Comparison of ENCODE assay signal across 1 cellular context in the genomic region with DNA sequence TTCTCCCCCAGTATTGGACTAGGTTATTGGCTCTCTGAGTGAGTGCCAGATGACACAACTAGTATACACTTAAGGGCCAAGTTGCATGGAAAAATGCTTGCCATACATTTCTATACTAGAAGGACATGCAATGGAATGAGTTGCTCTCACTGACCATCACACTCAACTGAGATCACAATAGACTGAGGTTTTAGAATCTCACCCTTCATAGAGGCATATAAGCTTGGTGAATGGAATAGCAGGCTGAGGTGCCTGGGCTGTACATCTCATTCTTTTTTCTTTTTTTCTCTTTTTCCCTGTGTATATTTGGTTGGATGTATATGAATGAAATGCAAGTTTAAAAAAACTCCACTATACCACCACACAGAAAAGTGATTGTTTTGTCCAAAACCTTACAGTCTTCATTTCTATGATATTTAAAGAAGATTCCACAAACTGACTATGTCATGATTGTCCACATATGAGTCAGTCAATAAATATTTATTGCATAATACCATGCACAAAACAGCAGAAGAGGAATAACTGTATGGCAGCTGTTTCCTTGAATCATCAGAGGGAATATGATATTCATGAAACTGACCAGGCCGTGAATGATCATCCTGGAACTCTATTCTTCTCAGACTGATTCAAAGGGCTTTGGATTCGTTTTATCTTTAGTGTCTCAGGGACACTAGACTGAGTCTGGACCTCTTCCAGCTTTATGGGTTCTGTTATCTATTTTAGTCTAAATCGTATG.
TF ChIP-seq lines count a peak whose summit lies in the region.

No MANE protein-coding gene starts in this region.

TF ChIP-seq in HCT116, 20 proteins besides CTCF, POLR2A, EP300 and RAD21 (continued from another document):
- TF ChIP-seq EGR1 (IDR thresholded peaks at IDR 0.05; ENCODE audit: low read depth) (no peak), ELF1 (IDR thresholded peaks at IDR 0.05; ENCODE audit: borderline replicate concordance, low read depth) (no peak), MAX (IDR thresholded peaks at IDR 0.05) (no peak), CBX3 (IDR thresholded peaks at IDR 0.05; ENCODE audit: low read depth) (no peak)
